In the genomic region with DNA sequence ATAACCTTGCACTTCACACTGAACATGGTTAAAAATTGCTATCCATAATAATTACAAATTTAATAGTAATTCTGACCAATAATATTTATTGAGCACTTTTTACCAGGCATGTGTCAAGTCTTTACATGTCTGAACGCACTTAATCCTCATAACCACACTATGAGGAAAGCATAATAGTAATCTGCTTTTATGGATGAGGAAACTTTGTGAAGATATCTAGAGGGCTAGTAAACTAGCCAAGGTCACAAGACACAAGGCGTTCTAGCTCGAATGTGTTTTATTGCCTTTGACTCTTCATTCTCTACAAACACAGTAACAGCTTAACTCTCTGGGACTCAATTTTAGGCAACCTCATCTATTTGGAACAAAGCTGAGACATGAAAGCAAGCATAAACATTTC, we compare ENCODE assay signal across 22 cellular contexts.
DNase-seq lines count a peak whose midpoint lies in the region; ATAC-seq, FAIRE-seq and TF ChIP-seq lines count a peak whose summit lies in the region.
"Had no signal": no experiment of that assay in that cellular context is flagged by ENCODE, and none has a peak within 500 bp of the region (broad histone marks: within the 10 kb centered on the region; RNA-seq: fewer than 3 reads in every experiment).

No MANE protein-coding gene starts in this region.

- no peak for FAIRE-seq in bronchial epithelial cell (lab: Jason Lieb, UNC)
- FAIRE-seq: G401.6, H1 had no signal

- H3K27me3 ChIP-seq in bronchial epithelial cell (ENCODE audit: control insufficient read depth, insufficient read depth, low read length), result no peaks in the 10 kb centered on the region

- POLR2A ChIA-PET in HEK293T (lab: Yijun Ruan, JAX), result no interaction called here

- TF ChIP-seq CTCF in bronchial epithelial cell (IDR thresholded peaks at IDR 0.05; ENCODE audit: insufficient read depth, low read length, severe bottlenecking) (no peak), fibroblast of villous mesenchyme (IDR thresholded peaks at IDR 0.05; ENCODE audit: insufficient read depth, low read depth, low read length) (no peak), mucosa of descending colon (IDR thresholded peaks at IDR 0.05) (no peak)

- H3K4me3 ChIP-seq in bronchial epithelial cell (ENCODE audit: low read depth, low read length) (no peak overlapping the region), fibroblast of villous mesenchyme (ENCODE audit: low read depth, low read length) (no peak overlapping the region), mucosa of descending colon (no peak overlapping the region)

- ATAC-seq in mucosa of descending colon (peak; percentile 78), GM21526 (IDR thresholded peaks at IDR 0.05; ENCODE audit: low FRiP score, unreplicated experiment) (no peak)
- ATAC-seq: Panc1 had no signal

- H3K9me3 ChIP-seq in mucosa of descending colon, result no peaks in the 10 kb centered on the region

- peaks cover 4% of the 10 kb centered on the region for H3K4me1 ChIP-seq in mucosa of descending colon (ENCODE audit: low read depth)

- intact Hi-C loops in mucosa of descending colon (cut with DNase I, micrococcal nuclease), result no loop called here

- CTCF ChIA-PET in HEK293T (lab: Yijun Ruan, JAX), result no interaction called here

- H3K36me3 ChIP-seq in bronchial epithelial cell (ENCODE audit: control insufficient read depth, insufficient read depth, low read length) (peaks cover 2% of the 10 kb centered on the region), mucosa of descending colon (ENCODE audit: low read depth) (no peaks in the 10 kb centered on the region)

- DNase-seq in bronchial epithelial cell (ENCODE audit: low read depth) (peak; percentile 62), fibroblast of villous mesenchyme (ENCODE audit: low read depth) (peak; percentile 87), mucosa of descending colon (no peak), HEK293T (ENCODE audit: extremely low spot score) (no peak), HK-2 (ENCODE audit: unreplicated experiment) (no peak), superior temporal gyrus (ENCODE audit: extremely low spot score) (no peak)
- DNase-seq: C1 segment of cervical spinal cord; CD4-positive, alpha-beta memory T cell; COR-L47; HCEC 1CT; Karpas-422; NCI-H1092; NCI-H1417 treated with DMSO at 0.1 percent for 48 hours; NCI-H1694 treated with DMSO at 0.1 percent for 48 hours; NCI-H2081; NCI-H2227 treated with DMSO at 0.1 percent for 48 hours; NCI-H526 treated with DMSO at 0.1 percent for 48 hours; SHP77 had no signal

TF ChIP-seq in HEK293T, 16 proteins besides CTCF, POLR2A, EP300 and RAD21:
- TF ChIP-seq FOXM1 (IDR thresholded peaks at IDR 0.05; ENCODE audit: borderline replicate concordance) (no peak), FOXA1 (IDR thresholded peaks at IDR 0.05) (no peak), FOXK2 (IDR thresholded peaks at IDR 0.05) (no peak), L3MBTL2 (conservative IDR thresholded peaks at IDR 0.05) (no peak), BHLHE40 (IDR thresholded peaks at IDR 0.05; ENCODE audit: borderline replicate concordance) (no peak), ARNT (IDR thresholded peaks at IDR 0.05) (no peak), HDGF (IDR thresholded peaks at IDR 0.05; ENCODE audit: borderline replicate concordance) (no peak), ZNF384 (IDR thresholded peaks at IDR 0.05) (no peak), LEF1 (IDR thresholded peaks at IDR 0.05; ENCODE audit: borderline replicate concordance) (no peak), CTBP1 (IDR thresholded peaks at IDR 0.05; ENCODE audit: borderline replicate concordance) (no peak)
TF ChIP-seq in HEK293T: peak in this region for 0.

Comparison
In these comparisons a context has a peak if more than half of its experiments do, and no peak if none do; other contexts are left out.
1. DNase-seq: peak in bronchial epithelial cell (single experiment) and fibroblast of villous mesenchyme (single experiment); none in mucosa of descending colon (0 of 3), HEK293T (single experiment), HK-2 (single experiment) and superior temporal gyrus (single experiment).